Comparison of ENCODE assay signal across 1 cellular context in the genomic region with DNA sequence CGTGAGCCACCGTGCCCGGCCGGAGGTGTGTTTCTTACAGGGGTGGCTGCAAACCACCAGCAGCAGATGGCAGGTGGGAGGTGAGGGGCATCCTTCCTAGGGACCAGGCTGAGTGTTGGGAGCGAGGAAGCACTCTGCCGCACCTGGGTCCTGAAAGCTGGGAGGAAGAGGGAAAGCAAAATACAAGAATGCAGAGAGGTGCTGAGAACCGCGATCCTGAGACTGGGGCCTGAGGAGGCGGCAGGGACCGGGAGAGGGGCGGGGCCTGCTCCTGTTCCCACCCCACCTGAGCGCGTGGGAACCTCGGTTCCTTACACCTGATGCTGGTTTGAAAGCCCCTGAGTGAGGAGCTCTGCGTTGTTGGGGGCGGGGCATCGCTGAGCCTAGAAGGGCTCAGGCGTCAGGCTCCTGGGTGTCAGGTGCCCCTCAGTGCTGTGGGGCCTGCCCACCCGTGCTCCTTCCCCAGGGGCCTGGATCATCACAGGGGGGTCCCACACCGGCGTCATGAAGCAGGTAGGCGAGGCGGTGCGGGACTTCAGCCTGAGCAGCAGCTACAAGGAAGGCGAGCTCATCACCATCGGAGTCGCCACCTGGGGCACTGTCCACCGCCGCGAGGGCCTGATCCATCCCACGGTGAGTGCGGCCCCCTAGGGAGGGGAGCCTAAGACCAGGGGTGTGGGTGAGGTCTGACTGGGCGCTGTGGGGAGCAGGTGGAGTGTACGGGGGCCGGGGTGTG.
TF ChIP-seq lines count a peak whose summit lies in the region.

No MANE protein-coding gene starts in this region.

TF ChIP-seq in SK-N-SH, 30 proteins besides CTCF, POLR2A, EP300 and RAD21 (continued from another document):
- TF ChIP-seq, protein P1, sequence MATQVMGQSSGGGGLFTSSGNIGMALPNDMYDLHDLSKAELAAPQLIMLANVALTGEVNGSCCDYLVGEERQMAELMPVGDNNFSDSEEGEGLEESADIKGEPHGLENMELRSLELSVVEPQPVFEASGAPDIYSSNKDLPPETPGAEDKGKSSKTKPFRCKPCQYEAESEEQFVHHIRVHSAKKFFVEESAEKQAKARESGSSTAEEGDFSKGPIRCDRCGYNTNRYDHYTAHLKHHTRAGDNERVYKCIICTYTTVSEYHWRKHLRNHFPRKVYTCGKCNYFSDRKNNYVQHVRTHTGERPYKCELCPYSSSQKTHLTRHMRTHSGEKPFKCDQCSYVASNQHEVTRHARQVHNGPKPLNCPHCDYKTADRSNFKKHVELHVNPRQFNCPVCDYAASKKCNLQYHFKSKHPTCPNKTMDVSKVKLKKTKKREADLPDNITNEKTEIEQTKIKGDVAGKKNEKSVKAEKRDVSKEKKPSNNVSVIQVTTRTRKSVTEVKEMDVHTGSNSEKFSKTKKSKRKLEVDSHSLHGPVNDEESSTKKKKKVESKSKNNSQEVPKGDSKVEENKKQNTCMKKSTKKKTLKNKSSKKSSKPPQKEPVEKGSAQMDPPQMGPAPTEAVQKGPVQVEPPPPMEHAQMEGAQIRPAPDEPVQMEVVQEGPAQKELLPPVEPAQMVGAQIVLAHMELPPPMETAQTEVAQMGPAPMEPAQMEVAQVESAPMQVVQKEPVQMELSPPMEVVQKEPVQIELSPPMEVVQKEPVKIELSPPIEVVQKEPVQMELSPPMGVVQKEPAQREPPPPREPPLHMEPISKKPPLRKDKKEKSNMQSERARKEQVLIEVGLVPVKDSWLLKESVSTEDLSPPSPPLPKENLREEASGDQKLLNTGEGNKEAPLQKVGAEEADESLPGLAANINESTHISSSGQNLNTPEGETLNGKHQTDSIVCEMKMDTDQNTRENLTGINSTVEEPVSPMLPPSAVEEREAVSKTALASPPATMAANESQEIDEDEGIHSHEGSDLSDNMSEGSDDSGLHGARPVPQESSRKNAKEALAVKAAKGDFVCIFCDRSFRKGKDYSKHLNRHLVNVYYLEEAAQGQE (IDR thresholded peaks at IDR 0.05; ENCODE audit: low read depth, low read length): no peak
- TF ChIP-seq, protein P2, sequence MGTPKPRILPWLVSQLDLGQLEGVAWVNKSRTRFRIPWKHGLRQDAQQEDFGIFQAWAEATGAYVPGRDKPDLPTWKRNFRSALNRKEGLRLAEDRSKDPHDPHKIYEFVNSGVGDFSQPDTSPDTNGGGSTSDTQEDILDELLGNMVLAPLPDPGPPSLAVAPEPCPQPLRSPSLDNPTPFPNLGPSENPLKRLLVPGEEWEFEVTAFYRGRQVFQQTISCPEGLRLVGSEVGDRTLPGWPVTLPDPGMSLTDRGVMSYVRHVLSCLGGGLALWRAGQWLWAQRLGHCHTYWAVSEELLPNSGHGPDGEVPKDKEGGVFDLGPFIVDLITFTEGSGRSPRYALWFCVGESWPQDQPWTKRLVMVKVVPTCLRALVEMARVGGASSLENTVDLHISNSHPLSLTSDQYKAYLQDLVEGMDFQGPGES (IDR thresholded peaks at IDR 0.05; ENCODE audit: low read depth, low read length): no peak
